Comparison of ENCODE assay signal across 1 cellular context in the genomic region with DNA sequence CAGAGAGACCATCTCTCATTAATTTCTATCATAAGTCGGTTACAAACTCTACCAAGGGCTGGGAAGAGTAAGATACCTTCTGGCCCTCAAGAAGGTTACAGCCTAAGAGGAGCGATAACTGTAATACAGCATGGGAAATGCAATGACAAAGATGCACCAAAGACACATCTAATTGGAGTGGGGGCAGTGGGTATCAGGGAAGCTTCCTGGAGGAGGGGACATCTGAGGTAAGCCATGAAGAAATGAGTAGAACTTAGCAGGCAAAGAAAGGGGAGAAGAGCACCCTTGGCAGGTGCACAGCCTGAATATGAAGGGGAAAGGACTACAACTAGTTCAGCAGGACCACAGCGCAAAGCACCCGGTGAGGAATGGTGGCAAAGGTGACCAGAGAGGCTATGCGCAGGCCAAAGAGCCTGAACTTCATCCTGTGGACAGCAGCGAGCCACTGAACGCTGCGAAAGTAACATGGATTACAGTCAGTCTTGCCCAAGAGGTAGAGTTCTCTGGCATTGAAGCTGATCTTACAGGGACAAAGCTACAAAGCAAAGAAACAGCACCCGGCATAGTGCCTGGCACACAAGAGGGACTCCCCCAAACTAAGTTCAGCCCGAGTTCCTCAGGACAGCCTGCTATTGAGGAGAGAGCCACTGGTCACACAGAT.
TF ChIP-seq lines count a peak whose summit lies in the region.

No MANE protein-coding gene starts in this region.

TF ChIP-seq in H1, 55 proteins besides CTCF, POLR2A, EP300 and RAD21:
- no peak for TF ChIP-seq HDAC6 (IDR thresholded peaks at IDR 0.05; ENCODE audit: low read depth, low read length)
- TF ChIP-seq RFX5 (IDR thresholded peaks at IDR 0.05; ENCODE audit: borderline replicate concordance, low read depth, low read length) = no peak
- no peak for TF ChIP-seq CHD2 (IDR thresholded peaks at IDR 0.05; ENCODE audit: low read length)
- TF ChIP-seq, protein P1, sequence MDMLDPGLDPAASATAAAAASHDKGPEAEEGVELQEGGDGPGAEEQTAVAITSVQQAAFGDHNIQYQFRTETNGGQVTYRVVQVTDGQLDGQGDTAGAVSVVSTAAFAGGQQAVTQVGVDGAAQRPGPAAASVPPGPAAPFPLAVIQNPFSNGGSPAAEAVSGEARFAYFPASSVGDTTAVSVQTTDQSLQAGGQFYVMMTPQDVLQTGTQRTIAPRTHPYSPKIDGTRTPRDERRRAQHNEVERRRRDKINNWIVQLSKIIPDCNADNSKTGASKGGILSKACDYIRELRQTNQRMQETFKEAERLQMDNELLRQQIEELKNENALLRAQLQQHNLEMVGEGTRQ (IDR thresholded peaks at IDR 0.05; ENCODE audit: low read length) = no peak
- no peak for TF ChIP-seq KDM1A (IDR thresholded peaks at IDR 0.05; ENCODE audit: borderline replicate concordance, low read length)
- no peak for TF ChIP-seq ZNF274 (IDR thresholded peaks at IDR 0.05; ENCODE audit: borderline replicate concordance, extremely low read depth, low read length)
- no peak for TF ChIP-seq SIX5 (IDR thresholded peaks at IDR 0.05; ENCODE audit: low read depth, low read length)
- TF ChIP-seq YY1 (IDR thresholded peaks at IDR 0.05; ENCODE audit: low read depth, low read length) = no peak
- TF ChIP-seq CBX8 (IDR thresholded peaks at IDR 0.05; ENCODE audit: borderline replicate concordance, low read depth, low read length) = no peak
- no peak for TF ChIP-seq BCL11A (IDR thresholded peaks at IDR 0.05; ENCODE audit: low read depth in 2 of 2, low read length in 2 of 2)
